Comparison of ENCODE assay signal across 26 cellular contexts in the genomic region with DNA sequence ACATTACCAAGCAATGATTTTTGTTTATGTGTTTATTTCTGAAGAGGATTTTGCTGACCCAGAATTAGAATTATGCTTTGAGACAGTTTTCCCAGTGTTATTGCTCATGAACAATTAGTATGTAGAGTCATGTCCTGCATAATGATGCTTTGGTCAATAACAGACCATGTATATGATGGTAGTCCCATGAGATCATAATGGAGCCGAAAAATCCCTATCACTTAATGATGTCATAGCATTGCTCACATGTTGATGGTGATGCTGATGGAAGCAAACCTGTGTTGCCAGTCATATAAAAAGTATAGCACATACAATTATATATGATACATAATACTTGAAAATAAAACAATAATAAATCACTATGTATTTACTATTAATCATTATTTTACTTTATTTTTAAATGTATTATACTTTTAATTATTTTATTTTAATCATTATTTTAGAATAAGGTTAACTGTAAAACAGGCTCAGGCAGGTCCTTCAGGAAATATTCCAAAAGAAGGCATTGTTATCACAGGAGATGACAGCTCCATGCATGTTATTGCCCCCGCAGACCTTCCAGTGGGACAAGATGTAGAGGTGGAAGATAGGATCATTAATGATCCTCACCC. TPM values are rescaled to one million over a fixed set of nuclear protein-coding genes. Genes with fewer than 3 reads are reported as not detected.
"Had no signal": no experiment of that assay in that cellular context is flagged by ENCODE, and none has a peak within 500 bp of the region (broad histone marks: within the 10 kb centered on the region; RNA-seq: fewer than 3 reads in every experiment).

No MANE protein-coding gene starts in this region.

- ATAC-seq: activated CD8-positive, alpha-beta memory T cell treated with anti-CD3 and anti-CD28 coated beads, Interleukin-2, amount 10 ng/mL, durations not matched to agents 7 days and 5 days; activated T-cell treated with anti-CD3 and anti-CD28 coated beads, Interleukin-2, amount 50 U/mL, for 4 hours; SK-N-SH treated with all-trans-retinoic acid at 6 μM for 48 hours had no signal

- DNase-seq: activated B cell treated with CpG ODN at 0.5 μM for 24 hours; activated CD4-positive, alpha-beta T cell treated with anti-CD3 and anti-CD28 coated beads for 1 hour; activated CD4-positive, alpha-beta T cell treated with anti-CD3 and anti-CD28 coated beads, Interleukin-2, amount 10 ng/mL, durations not matched to agents 24 days and 14 days; activated CD4-positive, alpha-beta T cell treated with anti-CD3 and anti-CD28 coated beads, Interleukin-2, amount 50 U/mL, for 48 hours; activated CD8-positive, alpha-beta memory T cell treated with anti-CD3 and anti-CD28 coated beads, Interleukin-2, amount 10 ng/mL, durations not matched to agents 7 days and 5 days; activated gamma-delta T cell; activated naive CD4-positive, alpha-beta T cell treated with anti-CD3 and anti-CD28 coated beads for 36 hours; activated T-cell treated with anti-CD3 and anti-CD28 coated beads, Interleukin-2, amount 50 U/mL, for 4 hours; amygdala; KG1; NCI-H1092; NCI-H1417 treated with DMSO at 0.1 percent for 48 hours; NCI-H1694; NCI-H2029; NCI-H2107; NCI-H2171 treated with DMSO at 0.1 percent for 48 hours; NCI-H226; NCI-H526; NCI-H82; Right ventricle myocardium superior; SJCRH30; SW 1271 had no signal

- H3K27me3 Mint-ChIP-seq: activated B cell treated with CpG ODN at 0.5 μM for 24 hours; activated CD4-positive, alpha-beta T cell treated with anti-CD3 and anti-CD28 coated beads, Interleukin-2, amount 10 ng/mL, durations not matched to agents 24 days and 14 days; activated CD8-positive, alpha-beta memory T cell treated with anti-CD3 and anti-CD28 coated beads, Interleukin-2, amount 10 ng/mL, durations not matched to agents 7 days and 5 days; activated naive CD8-positive, alpha-beta T cell had no signal

- H3K36me3 ChIP-seq: SJCRH30 had no signal

- H3K4me1 Mint-ChIP-seq: activated B cell treated with CpG ODN at 0.5 μM for 24 hours; activated CD4-positive, alpha-beta T cell treated with anti-CD3 and anti-CD28 coated beads, Interleukin-2, amount 10 ng/mL, durations not matched to agents 24 days and 14 days; activated CD8-positive, alpha-beta memory T cell treated with anti-CD3 and anti-CD28 coated beads, Interleukin-2, amount 10 ng/mL, durations not matched to agents 7 days and 5 days had no signal

- H3K4me1 ChIP-seq: SJCRH30 had no signal

- H3K27ac Mint-ChIP-seq: activated B cell treated with CpG ODN at 0.5 μM for 24 hours; activated CD4-positive, alpha-beta T cell treated with anti-CD3 and anti-CD28 coated beads, Interleukin-2, amount 10 ng/mL, durations not matched to agents 24 days and 14 days; activated CD8-positive, alpha-beta memory T cell treated with anti-CD3 and anti-CD28 coated beads, Interleukin-2, amount 10 ng/mL, durations not matched to agents 7 days and 5 days; activated naive CD4-positive, alpha-beta T cell treated with anti-CD3 and anti-CD28 coated beads for 36 hours; activated naive CD8-positive, alpha-beta T cell had no signal

- H3K9me3 Mint-ChIP-seq: activated B cell treated with CpG ODN at 0.5 μM for 24 hours; activated CD4-positive, alpha-beta T cell treated with anti-CD3 and anti-CD28 coated beads, Interleukin-2, amount 10 ng/mL, durations not matched to agents 24 days and 14 days; activated naive CD4-positive, alpha-beta T cell treated with anti-CD3 and anti-CD28 coated beads for 36 hours; activated T-cell treated with anti-CD3 and anti-CD28 coated beads, Interleukin-2, amount 50 U/mL, for 4 hours had no signal

- H3K9me3 ChIP-seq: SJCRH30 had no signal

- H3K4me3 ChIP-seq: SJCRH30 had no signal

- H3K4me3 Mint-ChIP-seq: activated B cell treated with CpG ODN at 0.5 μM for 24 hours; activated CD4-positive, alpha-beta T cell treated with anti-CD3 and anti-CD28 coated beads, Interleukin-2, amount 10 ng/mL, durations not matched to agents 24 days and 14 days; activated CD8-positive, alpha-beta memory T cell treated with anti-CD3 and anti-CD28 coated beads, Interleukin-2, amount 10 ng/mL, durations not matched to agents 7 days and 5 days; activated naive CD4-positive, alpha-beta T cell treated with anti-CD3 and anti-CD28 coated beads for 36 hours; activated naive CD8-positive, alpha-beta T cell; activated T-cell treated with anti-CD3 and anti-CD28 coated beads, Interleukin-2, amount 50 U/mL, for 4 hours had no signal

- H3K27ac ChIP-seq: RWPE1, SJCRH30 had no signal

RNA-seq across cellular contexts. Expression of gene AHR, which starts 33.5 kb away (rescaled TPM):
- total RNA-seq: OCI-LY7, SJCRH30 had no signal
